ENCODE assay signal across 33 cellular contexts in genomic region chrX:79443121-79443520, GRCh38.
A peak's percentile ranks its signal among the peaks of the same experiment; 100 is the strongest.
DNase-seq lines count a peak whose midpoint lies in the region; FAIRE-seq and TF ChIP-seq lines count a peak whose summit lies in the region.
"Had no signal": no experiment of that assay in that cellular context is flagged by ENCODE, and none has a peak within 500 bp of the region (broad histone marks: within the 10 kb centered on the region; RNA-seq: fewer than 3 reads in every experiment).

No MANE protein-coding gene starts in this region.

- no peak for TF ChIP-seq CTCF in astrocyte (IDR thresholded peaks at IDR 0.05; ENCODE audit: insufficient read depth, low read depth, low read length)
- no peak for TF ChIP-seq CTCF in hepatocyte (IDR thresholded peaks at IDR 0.05; ENCODE audit: poor library complexity)
- TF ChIP-seq CTCF in left ventricle myocardium inferior (IDR thresholded peaks at IDR 0.05; ENCODE audit: borderline replicate concordance): no peak

- no peaks in the 10 kb centered on the region for H3K36me3 ChIP-seq in HAP-1 (replicated peaks)
- H3K36me3 ChIP-seq in astrocyte (ENCODE audit: insufficient read depth, low read length): no peaks in the 10 kb centered on the region
- no peaks in the 10 kb centered on the region for H3K36me3 ChIP-seq in hepatocyte (replicated peaks; ENCODE audit: insufficient read depth, low read depth)
- H3K36me3 ChIP-seq in left ventricle myocardium inferior: no peaks in the 10 kb centered on the region
- H3K36me3 ChIP-seq: BE2C; BLaER1; BLaER1 treated with 17β-estradiol and CSF1 and Interleukin-3, amounts not matched to agents 10 nM and 100 nM had no signal

- FAIRE-seq in astrocyte (lab: Jason Lieb, UNC): peak; percentile 39
- FAIRE-seq: A204.1, A549, D721Med had no signal

- H2AFZ ChIP-seq in astrocyte (ENCODE audit: low read depth, low read length) (no peak overlapping the region), hepatocyte (no peak overlapping the region)

- H3K27me3 ChIP-seq in HAP-1 (ENCODE audit: low read depth): no peaks in the 10 kb centered on the region
- no peaks in the 10 kb centered on the region for H3K27me3 ChIP-seq in astrocyte (ENCODE audit: insufficient read depth, low read length)
- H3K27me3 ChIP-seq in hepatocyte: no peaks in the 10 kb centered on the region
- H3K27me3 ChIP-seq in left ventricle myocardium inferior (ENCODE audit: low read depth): no peaks in the 10 kb centered on the region
- H3K27me3 ChIP-seq: BE2C had no signal

- no peaks in the 10 kb centered on the region for H3K4me1 Mint-ChIP-seq in astrocyte (ENCODE audit: low read depth, unreplicated experiment)
- H3K4me1 Mint-ChIP-seq: B cell; CD14-positive monocyte; CD4-positive, CD25-positive, alpha-beta regulatory T cell; CD8-positive, alpha-beta memory T cell had no signal

- DNase-seq in HAP-1 (ENCODE audit: low spot score in 2 of 2) (peak; percentile 69 to 95), astrocyte (ENCODE audit: low read depth) (no peak), hepatocyte (ENCODE audit: low spot score) (no peak), left ventricle myocardium inferior (no peak)
- DNase-seq: 8988T; ACHN; AML-193; BE2C; C1 segment of cervical spinal cord; Caco-2; Calu3; CD4-positive, alpha-beta memory T cell; CD4-positive, alpha-beta T cell; CD4-positive, CD25-positive, alpha-beta regulatory T cell; CD8-positive, alpha-beta memory T cell; CD8-positive, alpha-beta T cell; COR-L47; DMS 273 treated with DMSO at 0.1 percent for 48 hours; DMS153; DMS53; DMS79; DMS79 treated with DMSO at 0.1 percent for 48 hours; DND-41; EL had no signal

- WGBS in hepatocyte (ENCODE audit: low lambda C conversion rate, missing lambda C conversion rate): 76% methylated on average over 1 of the region's 1 CpG

- H3K36me3 Mint-ChIP-seq in astrocyte (ENCODE audit: low read depth, unreplicated experiment): no peaks in the 10 kb centered on the region
- H3K36me3 Mint-ChIP-seq: CD14-positive monocyte; CD4-positive, alpha-beta memory T cell; CD4-positive, CD25-positive, alpha-beta regulatory T cell; CD8-positive, alpha-beta memory T cell; CD8-positive, alpha-beta T cell had no signal

- intact Hi-C loops in left ventricle myocardium inferior (cut with micrococcal nuclease): no loop called here

- no peaks in the 10 kb centered on the region for H3K27me3 Mint-ChIP-seq in astrocyte (ENCODE audit: low read depth, unreplicated experiment)
- H3K27me3 Mint-ChIP-seq: B cell; CD4-positive, alpha-beta memory T cell; CD4-positive, alpha-beta T cell; CD4-positive, CD25-positive, alpha-beta regulatory T cell; CD8-positive, alpha-beta memory T cell had no signal

- no peak overlapping the region for H3K27ac Mint-ChIP-seq in astrocyte (ENCODE audit: unreplicated experiment)
- H3K27ac Mint-ChIP-seq: B cell; CD14-positive monocyte; CD4-positive, alpha-beta memory T cell; CD4-positive, alpha-beta T cell; CD4-positive, CD25-positive, alpha-beta regulatory T cell; CD8-positive, alpha-beta memory T cell; CD8-positive, alpha-beta T cell had no signal

- in situ Hi-C loops in HAP-1 (cut with MboI; ENCODE audit: low sequenced_read_pairs): loop anchor here (10.0 kb wide), 1 partner anchor 148 kb away; no protein-coding TSS in a partner anchor

- H3K4me3 Mint-ChIP-seq in astrocyte (ENCODE audit: unreplicated experiment): no peak overlapping the region
- H3K4me3 Mint-ChIP-seq: B cell; CD14-positive monocyte; CD4-positive, alpha-beta memory T cell; CD4-positive, alpha-beta T cell; CD4-positive, CD25-positive, alpha-beta regulatory T cell; CD8-positive, alpha-beta memory T cell; CD8-positive, alpha-beta T cell had no signal

- no peaks in the 10 kb centered on the region for H3K9me3 Mint-ChIP-seq in astrocyte (ENCODE audit: unreplicated experiment)
- H3K9me3 Mint-ChIP-seq: CD4-positive, alpha-beta memory T cell; CD4-positive, alpha-beta T cell; CD4-positive, CD25-positive, alpha-beta regulatory T cell; CD8-positive, alpha-beta memory T cell; CD8-positive, alpha-beta T cell had no signal

- H3K79me2 ChIP-seq in astrocyte (ENCODE audit: insufficient read depth, low read length) (no peaks in the 10 kb centered on the region), hepatocyte (no peaks in the 10 kb centered on the region)

- H3K9me3 ChIP-seq in HAP-1: no peaks in the 10 kb centered on the region
- H3K9me3 ChIP-seq in astrocyte (ENCODE audit: insufficient read depth, low read depth, low read length): no peaks in the 10 kb centered on the region
- no peaks in the 10 kb centered on the region for H3K9me3 ChIP-seq in hepatocyte (ENCODE audit: low read depth)
- no peaks in the 10 kb centered on the region for H3K9me3 ChIP-seq in left ventricle myocardium inferior (replicated peaks)
- H3K9me3 ChIP-seq: A549; BE2C; BLaER1; BLaER1 treated with 17β-estradiol and CSF1 and Interleukin-3, amounts not matched to agents 10 nM and 100 nM; Caco-2 had no signal

- H3K4me1 ChIP-seq in HAP-1 (peaks cover 34% of the 10 kb centered on the region), astrocyte (ENCODE audit: insufficient read depth, low read length) (no peaks in the 10 kb centered on the region), hepatocyte (ENCODE audit: insufficient read depth) (no peaks in the 10 kb centered on the region), left ventricle myocardium inferior (no peaks in the 10 kb centered on the region)
- H3K4me1 ChIP-seq: A549; BE2C; BLaER1; BLaER1 treated with 17β-estradiol and CSF1 and Interleukin-3, amounts not matched to agents 10 nM and 100 nM; Caco-2 had no signal

- H3K27ac ChIP-seq in astrocyte (ENCODE audit: low read depth, low read length) (no peak overlapping the region), hepatocyte (no peak overlapping the region), left ventricle myocardium inferior (replicated peaks) (no peak overlapping the region)
- H3K27ac ChIP-seq: 22Rv1; A549; BLaER1; BLaER1 treated with 17β-estradiol and CSF1 and Interleukin-3, amounts not matched to agents 10 nM and 100 nM; C4-2B had no signal

- no peaks in the 10 kb centered on the region for H3K9me2 ChIP-seq in hepatocyte (replicated peaks; ENCODE audit: insufficient read depth)

- H4K20me1 ChIP-seq in astrocyte (ENCODE audit: insufficient read depth, low read length): no peaks in the 10 kb centered on the region
- H4K20me1 ChIP-seq in hepatocyte (ENCODE audit: insufficient read depth, poor library complexity, severe bottlenecking): no peaks in the 10 kb centered on the region
- H4K20me1 ChIP-seq: BLaER1; BLaER1 treated with 17β-estradiol and CSF1 and Interleukin-3, amounts not matched to agents 10 nM and 100 nM had no signal

- no peak overlapping the region for H3K9ac ChIP-seq in astrocyte (ENCODE audit: low read length)
- H3K9ac ChIP-seq: BLaER1; BLaER1 treated with 17β-estradiol and CSF1 and Interleukin-3, amounts not matched to agents 10 nM and 100 nM had no signal

- H3K4me2 ChIP-seq in astrocyte (ENCODE audit: low read length) (no peak overlapping the region), hepatocyte (no peak overlapping the region)
- H3K4me2 ChIP-seq: A549; BLaER1; BLaER1 treated with 17β-estradiol and CSF1 and Interleukin-3, amounts not matched to agents 10 nM and 100 nM had no signal

- H3K4me3 ChIP-seq in HAP-1 (no peak overlapping the region), astrocyte (ENCODE audit: insufficient read depth, low read depth, low read length) (no peak overlapping the region), hepatocyte (no peak overlapping the region), left ventricle myocardium inferior (no peak overlapping the region)
- H3K4me3 ChIP-seq: A549; BLaER1; BLaER1 treated with 17β-estradiol and CSF1 and Interleukin-3, amounts not matched to agents 10 nM and 100 nM had no signal

Comparison
In these comparisons a context has a peak if more than half of its experiments do, and no peak if none do; other contexts are left out.
1. DNase-seq: peak in HAP-1 (2 of 2); none in astrocyte (single experiment), hepatocyte (single experiment) and left ventricle myocardium inferior (single experiment).